1 cellular context compared by ENCODE assay signal in genomic region chr1:69982992-69983391, GRCh38.
TF ChIP-seq lines count a peak whose summit lies in the region.

No MANE protein-coding gene starts in this region.

TF ChIP-seq in GM23338, 12 proteins besides CTCF, POLR2A, EP300 and RAD21 (continued from another document):
- TF ChIP-seq REST (IDR thresholded peaks at IDR 0.05; ENCODE audit: unreplicated experiment), result no peak
- no peak for TF ChIP-seq STAT1 (IDR thresholded peaks at IDR 0.05; ENCODE audit: unreplicated experiment)
- no peak for TF ChIP-seq ZNF331 (CRISPR knock-in tag; IDR thresholded peaks at IDR 0.05; ENCODE audit: low read depth)
- no peak for TF ChIP-seq NANOG (IDR thresholded peaks at IDR 0.05; ENCODE audit: borderline replicate concordance)
- no peak for TF ChIP-seq ETS1 (IDR thresholded peaks at IDR 0.05)
- no peak for TF ChIP-seq POLR2AphosphoS5 (IDR thresholded peaks at IDR 0.05; ENCODE audit: low read depth)
- no peak for TF ChIP-seq JUNB (IDR thresholded peaks at IDR 0.05; ENCODE audit: unreplicated experiment)
